Comparison of ENCODE assay signal across 24 cellular contexts in the genomic region with DNA sequence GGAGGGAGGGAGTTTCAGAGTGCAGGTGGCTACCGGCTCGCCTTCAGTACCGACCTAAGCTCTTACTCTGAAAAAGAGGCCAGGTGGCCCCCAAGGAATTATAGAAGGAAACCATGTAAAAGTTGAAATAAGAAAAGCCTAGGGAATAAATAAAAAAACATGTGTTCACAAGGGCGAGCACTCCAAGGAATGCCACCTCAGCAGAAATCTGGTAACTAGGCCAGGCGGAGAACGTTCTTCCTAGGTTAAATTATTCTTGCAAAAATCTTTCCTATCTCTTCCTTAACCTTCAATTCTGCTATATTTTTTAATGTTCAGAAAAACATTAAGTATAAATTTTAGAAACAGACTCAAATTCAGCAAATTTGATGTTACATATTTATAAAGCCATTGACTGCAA.
"Had no signal": no experiment of that assay in that cellular context is flagged by ENCODE, and none has a peak within 500 bp of the region (broad histone marks: within the 10 kb centered on the region; RNA-seq: fewer than 3 reads in every experiment).

No MANE protein-coding gene starts in this region.

- H3K27ac ChIP-seq: coronary artery, gastrocnemius medialis, prostate gland, skin epidermis, spleen, thoracic aorta, tibial nerve, upper lobe of left lung had no signal

- DNase-seq: effector memory CD4-positive, alpha-beta T cell; foreskin fibroblast; gastrocnemius medialis; head of caudate nucleus; mucosa of descending colon; naive thymus-derived CD4-positive, alpha-beta T cell; nephron progenitor cell; nucleus accumbens; right cardiac atrium; spleen; stimulated activated naive B cell treated with anti-CD40 and anti-IgM and Interleukin-4, amounts not matched to agents 10 μg/mL and 1 μg/mL and 100 μg/mL, for 72 hours; upper lobe of left lung had no signal

- H3K27ac Mint-ChIP-seq: memory B cell; naive thymus-derived CD4-positive, alpha-beta T cell; nephron progenitor cell; stimulated activated naive B cell treated with anti-CD40 and anti-IgM and Interleukin-4, amounts not matched to agents 10 μg/mL and 1 μg/mL and 100 μg/mL, for 72 hours; stimulated activated naive CD8-positive, alpha-beta T cell treated with anti-CD3 and anti-CD28 coated beads, Interleukin-15, Interleukin-2, amounts not matched to agents 100 ng/mL and 50 ng/mL, for 24 hours had no signal

- FAIRE-seq: keratinocyte, urothelium cell line had no signal

- H3K36me3 Mint-ChIP-seq: memory B cell; naive thymus-derived CD4-positive, alpha-beta T cell; stimulated activated naive B cell treated with anti-CD40 and anti-IgM and Interleukin-4, amounts not matched to agents 10 μg/mL and 1 μg/mL and 100 μg/mL, for 72 hours had no signal

- H3K27me3 ChIP-seq: gastrocnemius medialis, spleen, tibial nerve, upper lobe of left lung had no signal

- H3K9me3 ChIP-seq: gastrocnemius medialis, mucosa of descending colon, prostate gland had no signal

- H3K4me3 Mint-ChIP-seq: memory B cell; naive thymus-derived CD4-positive, alpha-beta T cell; nephron progenitor cell; stimulated activated naive B cell treated with anti-CD40 and anti-IgM and Interleukin-4, amounts not matched to agents 10 μg/mL and 1 μg/mL and 100 μg/mL, for 72 hours; stimulated activated naive CD8-positive, alpha-beta T cell treated with anti-CD3 and anti-CD28 coated beads, Interleukin-15, Interleukin-2, amounts not matched to agents 100 ng/mL and 50 ng/mL, for 24 hours had no signal

- H3K4me1 Mint-ChIP-seq: memory B cell; naive thymus-derived CD4-positive, alpha-beta T cell; nephron progenitor cell; stimulated activated naive B cell treated with anti-CD40 and anti-IgM and Interleukin-4, amounts not matched to agents 10 μg/mL and 1 μg/mL and 100 μg/mL, for 72 hours had no signal

- H3K36me3 ChIP-seq: gastrocnemius medialis, prostate gland, spleen, thoracic aorta, tibial nerve, upper lobe of left lung had no signal

- H3K27me3 Mint-ChIP-seq: memory B cell; naive thymus-derived CD4-positive, alpha-beta T cell; stimulated activated naive B cell treated with anti-CD40 and anti-IgM and Interleukin-4, amounts not matched to agents 10 μg/mL and 1 μg/mL and 100 μg/mL, for 72 hours; stimulated activated naive CD8-positive, alpha-beta T cell treated with anti-CD3 and anti-CD28 coated beads, Interleukin-15, Interleukin-2, amounts not matched to agents 100 ng/mL and 50 ng/mL, for 24 hours had no signal

- H3K4me3 ChIP-seq: coronary artery, gastrocnemius medialis, lung, mucosa of descending colon, prostate gland, skin epidermis, spleen, thoracic aorta, tibial nerve, upper lobe of left lung had no signal

- ATAC-seq: esophagus mucosa; gastrocnemius medialis; left lobe of liver; mucosa of descending colon; naive thymus-derived CD4-positive, alpha-beta T cell; right cardiac atrium; stimulated activated naive B cell treated with anti-CD40 and anti-IgM and Interleukin-4, amounts not matched to agents 10 μg/mL and 1 μg/mL and 100 μg/mL, for 72 hours had no signal

- H3K4me1 ChIP-seq: gastrocnemius medialis, prostate gland, spleen, tibial nerve, upper lobe of left lung had no signal
